ENCODE assay signal across 8 cellular contexts in genomic region chr1:217333939-217334338, GRCh38.
DNase-seq lines count a peak whose midpoint lies in the region; ATAC-seq and TF ChIP-seq lines count a peak whose summit lies in the region.

No MANE protein-coding gene starts in this region.

- POLR2A ChIA-PET in BJ (lab: Charles Lee), result no interaction called here

- H3K9me3 ChIP-seq in NT2/D1 (ENCODE audit: insufficient read depth, low read length), result peaks cover 10% of the 10 kb centered on the region; the same call in 1 of the 2 replicates

- CTCF ChIA-PET in BJ (lab: Yijun Ruan, JAX), result interaction anchor here (0.7 to 1.2 kb wide), 5 partner anchors 11 to 584 kb away, joined by 3 to 4 read pairs (median 3); no protein-coding TSS in a partner anchor

- no peaks in the 10 kb centered on the region for H3K4me1 ChIP-seq in NT2/D1 (ENCODE audit: insufficient read depth, insufficient read length)

- H3K9ac ChIP-seq in NT2/D1 (ENCODE audit: insufficient read length, low read depth), result no peak overlapping the region

- DNase-seq in BJ (ENCODE audit: low read depth) (no peak), NT2/D1 (ENCODE audit: low read depth, low spot score) (peak; percentile 67), fibroblast of mammary gland (ENCODE audit: low read depth) (peak; percentile 41), occipital lobe (lab: John Stamatoyannopoulos, UW) (no peak)
- peak; percentile 24 for DNase-seq in stimulated activated CD8-positive, alpha-beta memory T cell treated with anti-CD3 and anti-CD28 coated beads, Interleukin-4, amount 100 ng/mL, for 48 hours

- no peak overlapping the region for H3K4me3 ChIP-seq in BJ (ENCODE audit: low read depth, low read length)
- H3K4me3 ChIP-seq in NT2/D1 (ENCODE audit: insufficient read length, low read depth), result no peak overlapping the region
- H3K4me3 ChIP-seq in fibroblast of mammary gland (ENCODE audit: control insufficient read depth, low read depth, low read length), result no peak overlapping the region

- TF ChIP-seq CTCF in BJ (IDR thresholded peaks at IDR 0.05; ENCODE audit: insufficient read depth, low read depth, low read length) (peak; percentile 69), fibroblast of mammary gland (conservative IDR thresholded peaks at IDR 0.05; ENCODE audit: control insufficient read depth, insufficient read depth, low read depth, low read length) (peak; percentile 86)

- H3K36me3 ChIP-seq in BJ (ENCODE audit: control insufficient read depth, insufficient read depth, low read length) (no peaks in the 10 kb centered on the region), NT2/D1 (ENCODE audit: insufficient read depth, insufficient read length, low read length) (no peaks in the 10 kb centered on the region)

- ATAC-seq in GM18861 (IDR thresholded peaks at IDR 0.05; ENCODE audit: unreplicated experiment) (peak; percentile 77), HG03196 (IDR thresholded peaks at IDR 0.05; ENCODE audit: unreplicated experiment) (peak; percentile 68), HG03097 (IDR thresholded peaks at IDR 0.05; ENCODE audit: low FRiP score, unreplicated experiment) (no peak)

- H3K27me3 ChIP-seq in BJ (ENCODE audit: control insufficient read depth, insufficient read depth, low read length), result no peaks in the 10 kb centered on the region
- H3K27me3 ChIP-seq in NT2/D1 (ENCODE audit: insufficient read depth, insufficient read length), result no peaks in the 10 kb centered on the region

Comparison
In these comparisons a context has a peak if more than half of its experiments do, and no peak if none do; other contexts are left out.
1. DNase-seq: peak in NT2/D1 (single experiment), fibroblast of mammary gland (single experiment) and stimulated activated CD8-positive, alpha-beta memory T cell treated with anti-CD3 and anti-CD28 coated beads, Interleukin-4, amount 100 ng/mL, for 48 hours (single experiment); none in BJ (single experiment) and occipital lobe (single experiment).